ENCODE assay signal across 15 cellular contexts in genomic region chr5:136061630-136062381, GRCh38. TPM values are rescaled to one million over a fixed set of nuclear protein-coding genes. Genes with fewer than 3 reads are reported as not detected.
"Had no signal": no experiment of that assay in that cellular context is flagged by ENCODE, and none has a peak within 500 bp of the region (broad histone marks: within the 10 kb centered on the region; RNA-seq: fewer than 3 reads in every experiment).

No MANE protein-coding gene starts in this region.

- ATAC-seq: naive thymus-derived CD8-positive, alpha-beta T cell had no signal

- H3K36me3 Mint-ChIP-seq: activated CD4-positive, alpha-beta memory T cell treated with anti-CD3 and anti-CD28 coated beads for 36 hours; activated naive CD8-positive, alpha-beta T cell; brain; immature natural killer cell; naive thymus-derived CD8-positive, alpha-beta T cell; stimulated activated effector memory CD8-positive, alpha-beta T cell treated with anti-CD3 and anti-CD28 coated beads, Interleukin-12 subunit alpha, Interleukin-12 subunit beta, amount 100 ng/mL, for 72 hours had no signal

- H3K27me3 Mint-ChIP-seq: activated CD4-positive, alpha-beta memory T cell treated with anti-CD3 and anti-CD28 coated beads for 36 hours; activated naive CD8-positive, alpha-beta T cell had no signal

- H3K4me3 Mint-ChIP-seq: activated CD4-positive, alpha-beta memory T cell treated with anti-CD3 and anti-CD28 coated beads for 36 hours; activated CD4-positive, alpha-beta T cell treated with anti-CD3 and anti-CD28 coated beads for 36 hours; activated naive CD8-positive, alpha-beta T cell; activated T-cell treated with anti-CD3 and anti-CD28 coated beads, Interleukin-2, amount 50 U/mL, for 72 hours; brain; immature natural killer cell; naive thymus-derived CD8-positive, alpha-beta T cell; stimulated activated effector memory CD8-positive, alpha-beta T cell treated with anti-CD3 and anti-CD28 coated beads, Interleukin-12 subunit alpha, Interleukin-12 subunit beta, amount 100 ng/mL, for 72 hours had no signal

- H3K9me3 ChIP-seq: colonic mucosa, mucosa of descending colon, neutrophil, vagina had no signal

- DNase-seq: activated gamma-delta T cell; amniotic stem cell; colonic mucosa; naive thymus-derived CD8-positive, alpha-beta T cell had no signal

- H3K9me3 Mint-ChIP-seq: activated CD4-positive, alpha-beta memory T cell treated with anti-CD3 and anti-CD28 coated beads for 36 hours; activated T-cell treated with anti-CD3 and anti-CD28 coated beads, Interleukin-2, amount 50 U/mL, for 72 hours; immature natural killer cell; naive thymus-derived CD8-positive, alpha-beta T cell; stimulated activated effector memory CD8-positive, alpha-beta T cell treated with anti-CD3 and anti-CD28 coated beads, Interleukin-12 subunit alpha, Interleukin-12 subunit beta, amount 100 ng/mL, for 72 hours had no signal

- H3K27ac ChIP-seq: colonic mucosa, epithelial cell of prostate, neutrophil, vagina had no signal

- H3K36me3 ChIP-seq: colonic mucosa, neutrophil, vagina had no signal

- H3K4me1 Mint-ChIP-seq: activated CD4-positive, alpha-beta T cell treated with anti-CD3 and anti-CD28 coated beads for 36 hours; immature natural killer cell; naive thymus-derived CD8-positive, alpha-beta T cell had no signal

- H3K27me3 ChIP-seq: colonic mucosa, vagina had no signal

- H3K4me3 ChIP-seq: colonic mucosa, mucosa of descending colon, vagina had no signal

- H3K27ac Mint-ChIP-seq: activated CD4-positive, alpha-beta memory T cell treated with anti-CD3 and anti-CD28 coated beads for 36 hours; activated CD4-positive, alpha-beta T cell treated with anti-CD3 and anti-CD28 coated beads for 36 hours; activated naive CD8-positive, alpha-beta T cell; activated T-cell treated with anti-CD3 and anti-CD28 coated beads, Interleukin-2, amount 50 U/mL, for 72 hours; immature natural killer cell; naive thymus-derived CD8-positive, alpha-beta T cell; stimulated activated effector memory CD8-positive, alpha-beta T cell treated with anti-CD3 and anti-CD28 coated beads, Interleukin-12 subunit alpha, Interleukin-12 subunit beta, amount 100 ng/mL, for 72 hours had no signal

- H3K4me1 ChIP-seq: colonic mucosa had no signal

RNA-seq across cellular contexts. Expression of gene TGFBI, which starts 33.0 kb away (rescaled TPM):
- total RNA-seq: activated CD4-positive, alpha-beta T cell treated with anti-CD3 and anti-CD28 coated beads for 36 hours; activated T-cell treated with anti-CD3 and anti-CD28 coated beads, Interleukin-2, amount 50 U/mL, for 72 hours had no signal
